ENCODE assay signal across 11 cellular contexts in genomic region chr12:23719493-23719892, GRCh38.
"Had no signal": no experiment of that assay in that cellular context is flagged by ENCODE, and none has a peak within 500 bp of the region (broad histone marks: within the 10 kb centered on the region; RNA-seq: fewer than 3 reads in every experiment).

No MANE protein-coding gene starts in this region.

- ATAC-seq: GM23338, HCT116 had no signal

- H3K9ac ChIP-seq: GM23248 had no signal

- H3K36me3 ChIP-seq: HAP-1 had no signal

- DNase-seq: GM23248, GOT3, H7, H9, HCEC 1CT, HFFc6 had no signal

- H3K4me1 ChIP-seq: HAP-1 had no signal

- FAIRE-seq: H1, H54 had no signal

- H3K27ac ChIP-seq: GM23248 had no signal

- H3K4me3 ChIP-seq: GM23248, GM23338, HAP-1 had no signal

- H2AFZ ChIP-seq: GM23248, GM23338 had no signal

- H3K4me2 ChIP-seq: GM23338 had no signal

- H3K9me3 ChIP-seq: HAP-1 had no signal
